In genomic region chr12:107663277-107663676, GRCh38 we compare ENCODE assay signal across 23 cellular contexts. TPM values are rescaled to one million over a fixed set of nuclear protein-coding genes. Genes with fewer than 3 reads are reported as not detected.
DNase-seq lines count a peak whose midpoint lies in the region; ATAC-seq and TF ChIP-seq lines count a peak whose summit lies in the region.
"Had no signal": no experiment of that assay in that cellular context is flagged by ENCODE, and none has a peak within 500 bp of the region (broad histone marks: within the 10 kb centered on the region; RNA-seq: fewer than 3 reads in every experiment).

No MANE protein-coding gene starts in this region.

- no peak for ATAC-seq in activated naive CD4-positive, alpha-beta T cell treated with anti-CD3 and anti-CD28 coated beads, Interleukin-2, amount 50 U/mL, for 72 hours
- no peak for ATAC-seq in activated T-helper 17 cell treated with anti-CD3 and anti-CD28 coated beads, Interleukin-2, amount 50 U/mL, for 72 hours (replicated peaks)
- no peak for ATAC-seq in GM21825 (IDR thresholded peaks at IDR 0.05; ENCODE audit: unreplicated experiment)
- ATAC-seq: A549, K562, PC-3 had no signal

- peak overlapping the region; percentile 1 for H3K27ac Mint-ChIP-seq in activated naive CD4-positive, alpha-beta T cell treated with anti-CD3 and anti-CD28 coated beads, Interleukin-2, amount 50 U/mL, for 24 hours
- peak overlapping the region in 1 of 2 donors; percentile 27 for H3K27ac Mint-ChIP-seq in activated naive CD4-positive, alpha-beta T cell treated with anti-CD3 and anti-CD28 coated beads, Interleukin-2, amount 50 U/mL, for 72 hours
- H3K27ac Mint-ChIP-seq in activated T-helper 17 cell treated with anti-CD3 and anti-CD28 coated beads, Interleukin-2, amount 50 U/mL, for 72 hours = peak overlapping the region; percentile 46

- H2AFZ ChIP-seq in parathyroid adenoma = no peak overlapping the region

- intact Hi-C loops in lower leg skin (cut with DNase I; ENCODE audit: low total_unique reads) = no loop called here

- no peaks in the 10 kb centered on the region for H3K36me3 Mint-ChIP-seq in activated naive CD4-positive, alpha-beta T cell treated with anti-CD3 and anti-CD28 coated beads, Interleukin-2, amount 50 U/mL, for 24 hours
- no peaks in the 10 kb centered on the region for H3K36me3 Mint-ChIP-seq in activated naive CD4-positive, alpha-beta T cell treated with anti-CD3 and anti-CD28 coated beads, Interleukin-2, amount 50 U/mL, for 72 hours
- H3K36me3 Mint-ChIP-seq in activated T-helper 17 cell treated with anti-CD3 and anti-CD28 coated beads, Interleukin-2, amount 50 U/mL, for 72 hours (ENCODE audit: low read depth) = peaks cover 12% of the 10 kb centered on the region

- no peaks in the 10 kb centered on the region for H3K79me2 ChIP-seq in parathyroid adenoma

- peaks cover 5% of the 10 kb centered on the region for H3K4me1 ChIP-seq in parathyroid adenoma
- H3K4me1 ChIP-seq: A549, BE2C had no signal

- 63 to 67% methylated on average over 6 of the region's 6 CpGs for WGBS in lower leg skin, 2 donors

- peak overlapping the region; percentile 30 for H3K4me2 ChIP-seq in parathyroid adenoma (ENCODE audit: low read length)
- H3K4me2 ChIP-seq: A549, SK-N-SH had no signal

- no peak overlapping the region for H3K9ac ChIP-seq in parathyroid adenoma
- H3K9ac ChIP-seq: SK-N-SH had no signal

- no peaks in the 10 kb centered on the region for H3K36me3 ChIP-seq in parathyroid adenoma (ENCODE audit: control insufficient read depth, insufficient read depth, low read length)
- H3K36me3 ChIP-seq: BE2C, MG63 had no signal

- no peak overlapping the region for H3K4me3 ChIP-seq in Jurkat, Clone E6-1 (ENCODE audit: low read length)
- no peak overlapping the region for H3K4me3 ChIP-seq in parathyroid adenoma (ENCODE audit: low read depth, low read length)
- H3K4me3 ChIP-seq in lower leg skin (ENCODE audit: low read depth, poor library complexity, severe bottlenecking) = no peak overlapping the region
- H3K4me3 ChIP-seq: A549, K562, MG63 had no signal

- H3K27ac ChIP-seq in parathyroid adenoma = no peak overlapping the region
- H3K27ac ChIP-seq: A549 had no signal

- H3K9me3 Mint-ChIP-seq in activated naive CD4-positive, alpha-beta T cell treated with anti-CD3 and anti-CD28 coated beads, Interleukin-2, amount 50 U/mL, for 24 hours = no peaks in the 10 kb centered on the region
- H3K9me3 Mint-ChIP-seq in activated naive CD4-positive, alpha-beta T cell treated with anti-CD3 and anti-CD28 coated beads, Interleukin-2, amount 50 U/mL, for 72 hours = peaks cover 0 to 5% of the 10 kb centered on the region in 2 donors
- no peaks in the 10 kb centered on the region for H3K9me3 Mint-ChIP-seq in activated T-helper 17 cell treated with anti-CD3 and anti-CD28 coated beads, Interleukin-2, amount 50 U/mL, for 72 hours

- H3K4me1 Mint-ChIP-seq in activated naive CD4-positive, alpha-beta T cell treated with anti-CD3 and anti-CD28 coated beads, Interleukin-2, amount 50 U/mL, for 24 hours = peaks cover 16% of the 10 kb centered on the region
- H3K4me1 Mint-ChIP-seq in activated T-helper 17 cell treated with anti-CD3 and anti-CD28 coated beads, Interleukin-2, amount 50 U/mL, for 72 hours = peaks cover 5% of the 10 kb centered on the region

- H3K27me3 Mint-ChIP-seq in activated naive CD4-positive, alpha-beta T cell treated with anti-CD3 and anti-CD28 coated beads, Interleukin-2, amount 50 U/mL, for 24 hours = peaks cover 3% of the 10 kb centered on the region
- peaks cover 10% of the 10 kb centered on the region for H3K27me3 Mint-ChIP-seq in activated T-helper 17 cell treated with anti-CD3 and anti-CD28 coated beads, Interleukin-2, amount 50 U/mL, for 72 hours

- no peak for TF ChIP-seq POLR2A in lower leg skin (IDR thresholded peaks at IDR 0.05)

- no peaks in the 10 kb centered on the region for H3K9me3 ChIP-seq in parathyroid adenoma (ENCODE audit: control insufficient read depth, low read length)
- H3K9me3 ChIP-seq: A549, BE2C, MG63, SK-N-SH had no signal

- no peaks in the 10 kb centered on the region for H3K27me3 ChIP-seq in parathyroid adenoma (ENCODE audit: control insufficient read depth, insufficient read depth, low read length)
- H3K27me3 ChIP-seq: MG63 had no signal

- TF ChIP-seq CTCF in parathyroid adenoma (IDR thresholded peaks at IDR 0.05) (no peak), lower leg skin (IDR thresholded peaks at IDR 0.05) (no peak)

- H3K4me3 Mint-ChIP-seq in activated naive CD4-positive, alpha-beta T cell treated with anti-CD3 and anti-CD28 coated beads, Interleukin-2, amount 50 U/mL, for 24 hours = no peak overlapping the region
- H3K4me3 Mint-ChIP-seq in activated T-helper 17 cell treated with anti-CD3 and anti-CD28 coated beads, Interleukin-2, amount 50 U/mL, for 72 hours = no peak overlapping the region

- no peak for DNase-seq in activated naive CD4-positive, alpha-beta T cell treated with anti-CD3 and anti-CD28 coated beads, Interleukin-2, amount 50 U/mL, for 72 hours (ENCODE audit: low spot score in 2 of 2)
- DNase-seq in Jurkat, Clone E6-1 (ENCODE audit: low read depth, low spot score) = peak; percentile 31
- no peak for DNase-seq in COR-L47 (lab: John Stamatoyannopoulos, UW)
- no peak for DNase-seq in lower leg skin (ENCODE audit: low spot score in 2 of 2)
- DNase-seq: BE2C, EL, GF-D8, MG63, NCI-H1105 treated with DMSO at 0.1 percent for 48 hours, NCI-H1694, NCI-H2081, NCI-H2171, NCI-H524 treated with DMSO at 0.1 percent for 48 hours, NCI-H82, PC-3, Right ventricle myocardium superior, SK-N-SH had no signal

RNA-seq across cellular contexts. Expression of gene PWP1, which starts 22.3 kb away (rescaled TPM):
- 10 to 100 TPM; 28.0 to 59.2 TPM for total RNA-seq in activated naive CD4-positive, alpha-beta T cell treated with anti-CD3 and anti-CD28 coated beads, Interleukin-2, amount 50 U/mL, for 72 hours
- polyA plus RNA-seq in Jurkat, Clone E6-1 (2012; ENCODE audit: insufficient read depth, insufficient read length) = 80.4 TPM
- total RNA-seq in activated T-helper 17 cell treated with anti-CD3 and anti-CD28 coated beads, Interleukin-2, amount 50 U/mL, for 72 hours = 10 to 100 TPM; 40.2 to 72.3 TPM
- total RNA-seq in lower leg skin = 10 to 100 TPM; 47.2 to 84.9 (median 49.9) TPM
